19 cellular contexts compared by ENCODE assay signal in genomic region chr11:118524757-118525465, GRCh38. TPM values are rescaled to one million over a fixed set of nuclear protein-coding genes. Genes with fewer than 3 reads are reported as not detected.
DNase-seq lines count a peak whose midpoint lies in the region; ATAC-seq, FAIRE-seq and TF ChIP-seq lines count a peak whose summit lies in the region.
"Had no signal": no experiment of that assay in that cellular context is flagged by ENCODE, and none has a peak within 500 bp of the region (broad histone marks: within the 10 kb centered on the region; RNA-seq: fewer than 3 reads in every experiment).

No MANE protein-coding gene starts in this region.

- H3K4me3 Mint-ChIP-seq in dendritic cell treated with granulocyte-macrophage colony-stimulating factor and Interleukin-4, amounts not matched to agents 40 ng/mL and 50 ng/mL, for 4 days: peak overlapping the region; percentile 30
- H3K4me3 Mint-ChIP-seq: activated T-cell treated with anti-CD3 and anti-CD28 coated beads, Interleukin-2, amount 50 U/mL, for 72 hours had no signal

- WGBS in liver: 71% methylated on average over 6 of the region's 6 CpGs
- WGBS in HepG2 (ENCODE audit: low lambda C conversion rate): 92% methylated on average over 6 of the region's 6 CpGs

- TF ChIP-seq CTCF in liver (IDR thresholded peaks at IDR 0.05; ENCODE audit: low read depth, low read length, missing input control): no peak
- no peak for TF ChIP-seq CTCF in HepG2 (CRISPR knock-in tag; IDR thresholded peaks at IDR 0.05)

- DNase-seq in HepG2 (ENCODE audit: low spot score) (no peak), LHCN-M2 (ENCODE audit: low read depth) (peak; percentile 51), cerebellum (ENCODE audit: low spot score) (no peak)
- no peak for DNase-seq in stimulated activated CD4-positive, alpha-beta T cell treated with anti-CD3 and anti-CD28 coated beads, Interleukin-2, amount 100 ng/mL, for 48 hours
- DNase-seq: activated CD4-positive, alpha-beta T cell treated with anti-CD3 and anti-CD28 coated beads, Interleukin-2, amount 50 U/mL, for 1 hour; activated T-cell treated with anti-CD3 and anti-CD28 coated beads, Interleukin-2, amount 50 U/mL, for 72 hours; BE2C; foreskin keratinocyte; left lung; substantia nigra; T-helper 9 cell had no signal

- TF ChIP-seq RAD21 in liver (IDR thresholded peaks at IDR 0.05) (no peak), HepG2 (CRISPR knock-in tag; IDR thresholded peaks at IDR 0.05) (no peak)

- in situ Hi-C loops in HepG2 (cut with HindIII; ENCODE audit: extremely low pct_ligation_motif_present, low pct_unique_long_range_greater_than_20kb): no loop called here

- H3K27ac Mint-ChIP-seq in dendritic cell treated with granulocyte-macrophage colony-stimulating factor and Interleukin-4, amounts not matched to agents 40 ng/mL and 50 ng/mL, for 4 days: peak overlapping the region; percentile 58

- intact Hi-C loops in HepG2 (cut with micrococcal nuclease; ENCODE audit: unreplicated experiment): no loop called here
- intact Hi-C loops in dendritic cell treated with granulocyte-macrophage colony-stimulating factor and Interleukin-4, amounts not matched to agents 40 ng/mL and 50 ng/mL, for 4 days (cut with micrococcal nuclease): loop anchor here (2.0 kb wide), 1 partner anchor 42 kb away; no protein-coding TSS in a partner anchor

- H3K4me3 ChIP-seq in liver (ENCODE audit: low read depth in 1 of 3, low read length in 3 of 3) (no peak overlapping the region), HepG2 (replicated peaks in 1 of 3; ENCODE audit: insufficient read depth in 1 of 3, low read depth in 2 of 3, low read length in 3 of 3) (no peak overlapping the region)
- H3K4me3 ChIP-seq: cardiac muscle cell, left lung had no signal

- peaks cover 20 to 80% (median 68%) of the 10 kb centered on the region in 4 donors for H3K4me1 ChIP-seq in liver (ENCODE audit: control insufficient read depth in 4 of 4, insufficient read depth in 4 of 4, low read length in 3 of 4)
- peaks cover 28% of the 10 kb centered on the region for H3K4me1 ChIP-seq in HepG2 (ENCODE audit: insufficient read depth, low read length)
- H3K4me1 ChIP-seq: BE2C had no signal

- CTCF ChIA-PET in HepG2 (lab: Yijun Ruan, JAX; ENCODE audit: low intra/inter-chr PET ratio, low total read pairs): no interaction called here

- H2AFZ ChIP-seq in HepG2 (ENCODE audit: low read length): no peak overlapping the region

- no peak overlapping the region for H3K4me2 ChIP-seq in HepG2 (ENCODE audit: low read depth, low read length)

- TF ChIP-seq EP300 in HepG2 (IDR thresholded peaks at IDR 0.05; ENCODE audit: low read depth in 2 of 2, low read length in 2 of 2) (no peak), HepG2 (CRISPR knock-in tag; IDR thresholded peaks at IDR 0.05; ENCODE audit: borderline replicate concordance) (no peak)

- FAIRE-seq in HepG2 (lab: Jason Lieb, UNC): no peak
- FAIRE-seq: endometrium had no signal

- H3K9ac ChIP-seq in liver (ENCODE audit: low read depth in 1 of 2, low read length in 2 of 2) (no peak overlapping the region), HepG2 (ENCODE audit: insufficient read depth, low read depth, low read length) (no peak overlapping the region)

- H3K9me3 Mint-ChIP-seq in dendritic cell treated with granulocyte-macrophage colony-stimulating factor and Interleukin-4, amounts not matched to agents 40 ng/mL and 50 ng/mL, for 4 days: no peaks in the 10 kb centered on the region
- H3K9me3 Mint-ChIP-seq: activated T-cell treated with anti-CD3 and anti-CD28 coated beads, Interleukin-2, amount 50 U/mL, for 72 hours; neural crest cell had no signal

- peaks cover 54% of the 10 kb centered on the region for H3K36me3 Mint-ChIP-seq in dendritic cell treated with granulocyte-macrophage colony-stimulating factor and Interleukin-4, amounts not matched to agents 40 ng/mL and 50 ng/mL, for 4 days (ENCODE audit: low read depth)

- no peak for TF ChIP-seq POLR2A in HepG2 (IDR thresholded peaks at IDR 0.05; ENCODE audit: insufficient read depth in 1 of 2, low read depth in 2 of 2, low read length in 2 of 2)

- ATAC-seq in HepG2: no peak
- no peak for ATAC-seq in HG03432 (IDR thresholded peaks at IDR 0.05; ENCODE audit: unreplicated experiment)
- no peak for ATAC-seq in GM18498 (IDR thresholded peaks at IDR 0.05; ENCODE audit: unreplicated experiment)
- ATAC-seq: activated T-cell treated with anti-CD3 and anti-CD28 coated beads, Interleukin-2, amount 50 U/mL, for 72 hours; foreskin keratinocyte; left lung; Right ventricle myocardium inferior had no signal

- peaks cover 49% of the 10 kb centered on the region for H3K4me1 Mint-ChIP-seq in dendritic cell treated with granulocyte-macrophage colony-stimulating factor and Interleukin-4, amounts not matched to agents 40 ng/mL and 50 ng/mL, for 4 days (ENCODE audit: low read depth)

- H3K27me3 ChIP-seq in liver (ENCODE audit: control insufficient read depth in 4 of 4, insufficient read depth in 4 of 4, low read length in 3 of 4): no peaks in the 10 kb centered on the region
- H3K27me3 ChIP-seq in HepG2 (ENCODE audit: control insufficient read depth in 1 of 2, insufficient read depth in 2 of 2, low read length in 2 of 2): no peaks in the 10 kb centered on the region
- H3K27me3 ChIP-seq: BE2C, cardiac muscle cell, foreskin keratinocyte had no signal

- H3K27me3 Mint-ChIP-seq in dendritic cell treated with granulocyte-macrophage colony-stimulating factor and Interleukin-4, amounts not matched to agents 40 ng/mL and 50 ng/mL, for 4 days: peaks cover 16% of the 10 kb centered on the region

- H3K36me3 ChIP-seq in liver (ENCODE audit: control insufficient read depth in 4 of 4, insufficient read depth in 3 of 4, low read depth in 1 of 4, low read length in 3 of 4) (peaks cover 5 to 22% (median 14%) of the 10 kb centered on the region in 4 donors), HepG2 (replicated peaks in 1 of 2; ENCODE audit: control insufficient read depth in 1 of 2, insufficient read depth in 2 of 2, low read length in 2 of 2) (peaks cover 18 to 33% of the 10 kb centered on the region in 2 experiments)

- H3K79me2 ChIP-seq in HepG2 (ENCODE audit: insufficient read depth, low read length): no peaks in the 10 kb centered on the region

- H4K20me1 ChIP-seq in HepG2 (ENCODE audit: insufficient read depth, low read length): no peaks in the 10 kb centered on the region

- BruUV-seq in HepG2 (replicated peaks; lab: Mats Ljungman, UMichigan): no TSS peak

- POLR2A ChIA-PET in HepG2 (lab: Yijun Ruan, JAX): no interaction called here

- peak overlapping the region; percentile 38 to 45 for H3K27ac ChIP-seq in liver (ENCODE audit: low read depth in 1 of 2, low read length in 2 of 2)
- H3K27ac ChIP-seq in HepG2 (ENCODE audit: extremely low read length, insufficient read depth, low read length): no peak overlapping the region
- H3K27ac ChIP-seq: cardiac muscle cell, foreskin keratinocyte had no signal

- no peaks in the 10 kb centered on the region for H3K9me3 ChIP-seq in liver (ENCODE audit: control insufficient read depth in 4 of 4, low read length in 3 of 4)
- H3K9me3 ChIP-seq in HepG2 (ENCODE audit: low read length): no peaks in the 10 kb centered on the region
- H3K9me3 ChIP-seq: BE2C, left lung had no signal

RNA-seq across cellular contexts. Expression of gene TTC36, which starts 2.4 kb away (rescaled TPM):
- total RNA-seq in liver (10 to 100 TPM in 1 of 2 donors, 1 to 10 TPM in 1; 2.0 to 32.7 TPM), HepG2 (2016; rRNA removed; fragmentation: Illumina TruSeq; extraction: Trizol) (0.40 TPM in 1 of 2 replicates, not detected in the other), LHCN-M2 (2014; rRNA removed) (0.32 and 0.86 TPM in 2 replicates), cerebellum (1.5 TPM)
- polyA plus RNA-seq in liver (10 to 100 TPM; 36.9 to 66.1 TPM), HepG2 (2011; rRNA removed) (0.13 TPM in 1 of 2 replicates, not detected in the other)
- 0.62 and 1.2 TPM in 2 replicates for total RNA-seq in HepG2 (2016; cell fraction: cytosol; rRNA removed; fragmentation: Illumina TruSeq; extraction: Trizol; ENCODE audit: low read depth)
- total RNA-seq in HepG2 (2016; cell fraction: insoluble cytoplasmic fraction; rRNA removed; fragmentation: Illumina TruSeq; extraction: Trizol): 0.26 TPM in 1 of 2 replicates, not detected in the other
- total RNA-seq in HepG2 (2016; cell fraction: membrane; rRNA removed; fragmentation: Illumina TruSeq; extraction: Trizol): 0.45 TPM in 1 of 2 replicates, not detected in the other
- total RNA-seq in HepG2 (2016; cell fraction: nucleus; rRNA removed; fragmentation: Illumina TruSeq; extraction: Trizol): 0.47 and 0.84 TPM in 2 replicates
- 0.08 and 0.11 TPM in 2 replicates for polyA plus RNA-seq in HepG2 (2011; cell fraction: cytosol; rRNA removed)
- polyA plus RNA-seq in HepG2 (2011; cell fraction: nucleus; rRNA removed): 0.27 and 0.62 TPM in 2 replicates
- not detected in 2 replicates for polyA plus RNA-seq in HepG2 (2012)
- polyA plus RNA-seq in HepG2 (2016; cell fraction: cytosol; fragmentation: Illumina TruSeq; extraction: Trizol; ENCODE audit: low read depth): 0.28 and 0.53 TPM in 2 replicates
- polyA plus RNA-seq in HepG2 (2016; cell fraction: insoluble cytoplasmic fraction; fragmentation: Illumina TruSeq; extraction: Trizol; ENCODE audit: low read depth): 0.38 TPM in 1 of 2 replicates, not detected in the other
- 0.23 and 0.47 TPM in 2 replicates for polyA plus RNA-seq in HepG2 (2016; cell fraction: membrane; fragmentation: Illumina TruSeq; extraction: Trizol; ENCODE audit: low read depth)
- polyA plus RNA-seq in HepG2 (2016; cell fraction: nucleus; fragmentation: Illumina TruSeq; extraction: Trizol; ENCODE audit: insufficient read depth, low read depth): not detected in 2 replicates
- 0.24 TPM in 1 of 2 replicates, not detected in the other for polyA minus RNA-seq in HepG2 (2011; rRNA and poly(A)+ RNA removed; ENCODE audit: low replicate concordance)
- not detected in 2 replicates for polyA minus RNA-seq in HepG2 (2011; cell fraction: cytosol; rRNA and poly(A)+ RNA removed)
- 0.87 and 1.2 TPM in 2 replicates for polyA minus RNA-seq in HepG2 (2011; cell fraction: nucleus; rRNA and poly(A)+ RNA removed)
- polyA plus RNA-seq in LHCN-M2 (2012): 0.62 TPM
- total RNA-seq: foreskin keratinocyte had no signal
- polyA plus RNA-seq: foreskin keratinocyte had no signal

RNA-seq across cellular contexts. Expression of gene TMEM25, which starts 6.1 kb away (rescaled TPM):
- total RNA-seq in liver (10 to 100 TPM in 1 of 2 donors, 1 to 10 TPM in 1; 7.6 to 19.9 TPM), HepG2 (2016; rRNA removed; fragmentation: Illumina TruSeq; extraction: Trizol) (4.5 and 7.5 TPM in 2 replicates), LHCN-M2 (2014; rRNA removed) (4.6 and 14.1 TPM in 2 replicates), cerebellum (53.9 TPM)
- polyA plus RNA-seq in liver (1 to 10 TPM; 5.5 to 6.7 TPM), HepG2 (2011; rRNA removed) (17.2 and 23.4 TPM in 2 replicates)
- 6.2 and 7.2 TPM in 2 replicates for total RNA-seq in HepG2 (2016; cell fraction: cytosol; rRNA removed; fragmentation: Illumina TruSeq; extraction: Trizol; ENCODE audit: low read depth)
- total RNA-seq in HepG2 (2016; cell fraction: insoluble cytoplasmic fraction; rRNA removed; fragmentation: Illumina TruSeq; extraction: Trizol): 3.9 and 8.9 TPM in 2 replicates
- 8.9 and 11.8 TPM in 2 replicates for total RNA-seq in HepG2 (2016; cell fraction: membrane; rRNA removed; fragmentation: Illumina TruSeq; extraction: Trizol)
- total RNA-seq in HepG2 (2016; cell fraction: nucleus; rRNA removed; fragmentation: Illumina TruSeq; extraction: Trizol): 8.4 and 8.5 TPM in 2 replicates
- polyA plus RNA-seq in HepG2 (2011; cell fraction: cytosol; rRNA removed): 12.4 and 19.7 TPM in 2 replicates
- polyA plus RNA-seq in HepG2 (2011; cell fraction: nucleus; rRNA removed): 40.8 and 47.6 TPM in 2 replicates
- polyA plus RNA-seq in HepG2 (2012): 8.5 and 9.2 TPM in 2 replicates
- 6.8 and 8.7 TPM in 2 replicates for polyA plus RNA-seq in HepG2 (2016; cell fraction: cytosol; fragmentation: Illumina TruSeq; extraction: Trizol; ENCODE audit: low read depth)
- 4.6 and 5.1 TPM in 2 replicates for polyA plus RNA-seq in HepG2 (2016; cell fraction: insoluble cytoplasmic fraction; fragmentation: Illumina TruSeq; extraction: Trizol; ENCODE audit: low read depth)
- polyA plus RNA-seq in HepG2 (2016; cell fraction: membrane; fragmentation: Illumina TruSeq; extraction: Trizol; ENCODE audit: low read depth): 9.5 and 10.8 TPM in 2 replicates
- polyA plus RNA-seq in HepG2 (2016; cell fraction: nucleus; fragmentation: Illumina TruSeq; extraction: Trizol; ENCODE audit: insufficient read depth, low read depth): 20.9 and 21.2 TPM in 2 replicates
- 2.7 and 44.5 TPM in 2 replicates for polyA minus RNA-seq in HepG2 (2011; rRNA and poly(A)+ RNA removed; ENCODE audit: low replicate concordance)
- 6.7 and 7.2 TPM in 2 replicates for polyA minus RNA-seq in HepG2 (2011; cell fraction: cytosol; rRNA and poly(A)+ RNA removed)
- polyA minus RNA-seq in HepG2 (2011; cell fraction: nucleus; rRNA and poly(A)+ RNA removed): 20.9 and 25.5 TPM in 2 replicates
- 6.2 TPM for polyA plus RNA-seq in LHCN-M2 (2012)

RNA-seq across cellular contexts. Expression of gene IFT46, which starts 40.8 kb away (rescaled TPM):
- total RNA-seq in liver (1 to 10 TPM; 3.9 to 6.4 TPM), HepG2 (2016; rRNA removed; fragmentation: Illumina TruSeq; extraction: Trizol) (15.4 and 23.9 TPM in 2 replicates), LHCN-M2 (2014; rRNA removed) (47.0 and 75.3 TPM in 2 replicates), cerebellum (27.6 TPM)
- polyA plus RNA-seq in liver (1 to 10 TPM; 3.9 to 4.6 TPM), HepG2 (2011; rRNA removed) (9.3 and 9.8 TPM in 2 replicates)
- total RNA-seq in HepG2 (2016; cell fraction: cytosol; rRNA removed; fragmentation: Illumina TruSeq; extraction: Trizol; ENCODE audit: low read depth): 12.4 and 18.8 TPM in 2 replicates
- total RNA-seq in HepG2 (2016; cell fraction: insoluble cytoplasmic fraction; rRNA removed; fragmentation: Illumina TruSeq; extraction: Trizol): 14.7 and 23.4 TPM in 2 replicates
- 10.2 and 11.5 TPM in 2 replicates for total RNA-seq in HepG2 (2016; cell fraction: membrane; rRNA removed; fragmentation: Illumina TruSeq; extraction: Trizol)
- total RNA-seq in HepG2 (2016; cell fraction: nucleus; rRNA removed; fragmentation: Illumina TruSeq; extraction: Trizol): 7.4 and 8.0 TPM in 2 replicates
- 8.2 and 9.6 TPM in 2 replicates for polyA plus RNA-seq in HepG2 (2011; cell fraction: cytosol; rRNA removed)
- 3.4 and 5.1 TPM in 2 replicates for polyA plus RNA-seq in HepG2 (2011; cell fraction: nucleus; rRNA removed)
- polyA plus RNA-seq in HepG2 (2012): 5.8 and 8.4 TPM in 2 replicates
- polyA plus RNA-seq in HepG2 (2016; cell fraction: cytosol; fragmentation: Illumina TruSeq; extraction: Trizol; ENCODE audit: low read depth): 2.6 and 2.9 TPM in 2 replicates
- 20.5 and 21.3 TPM in 2 replicates for polyA plus RNA-seq in HepG2 (2016; cell fraction: insoluble cytoplasmic fraction; fragmentation: Illumina TruSeq; extraction: Trizol; ENCODE audit: low read depth)
- 5.9 TPM in 2 replicates for polyA plus RNA-seq in HepG2 (2016; cell fraction: membrane; fragmentation: Illumina TruSeq; extraction: Trizol; ENCODE audit: low read depth)
- polyA plus RNA-seq in HepG2 (2016; cell fraction: nucleus; fragmentation: Illumina TruSeq; extraction: Trizol; ENCODE audit: insufficient read depth, low read depth): 9.4 and 10.2 TPM in 2 replicates
- polyA minus RNA-seq in HepG2 (2011; rRNA and poly(A)+ RNA removed; ENCODE audit: low replicate concordance): 9.5 and 19.1 TPM in 2 replicates
- 5.0 and 5.8 TPM in 2 replicates for polyA minus RNA-seq in HepG2 (2011; cell fraction: cytosol; rRNA and poly(A)+ RNA removed)
- polyA minus RNA-seq in HepG2 (2011; cell fraction: nucleus; rRNA and poly(A)+ RNA removed): 4.4 and 6.0 TPM in 2 replicates
- 25.5 TPM for polyA plus RNA-seq in LHCN-M2 (2012)

RNA-seq across cellular contexts. Expression of gene ARCN1, which starts 47.3 kb away (rescaled TPM):
- 10 to 100 TPM; 40.1 to 95.4 TPM for total RNA-seq in liver
- polyA plus RNA-seq in liver: 10 to 100 TPM; 36.7 to 63.5 TPM
- 148 and 215 TPM in 2 replicates for total RNA-seq in HepG2 (2016; rRNA removed; fragmentation: Illumina TruSeq; extraction: Trizol)
- total RNA-seq in HepG2 (2016; cell fraction: cytosol; rRNA removed; fragmentation: Illumina TruSeq; extraction: Trizol; ENCODE audit: low read depth): 21.7 and 21.9 TPM in 2 replicates
- total RNA-seq in HepG2 (2016; cell fraction: insoluble cytoplasmic fraction; rRNA removed; fragmentation: Illumina TruSeq; extraction: Trizol): 143 and 206 TPM in 2 replicates
- total RNA-seq in HepG2 (2016; cell fraction: membrane; rRNA removed; fragmentation: Illumina TruSeq; extraction: Trizol): 62.1 and 63.9 TPM in 2 replicates
- total RNA-seq in HepG2 (2016; cell fraction: nucleus; rRNA removed; fragmentation: Illumina TruSeq; extraction: Trizol): 61.5 and 78.3 TPM in 2 replicates
- 143 and 200 TPM in 2 replicates for polyA plus RNA-seq in HepG2 (2011; rRNA removed)
- 147 and 192 TPM in 2 replicates for polyA plus RNA-seq in HepG2 (2011; cell fraction: cytosol; rRNA removed)
- polyA plus RNA-seq in HepG2 (2011; cell fraction: nucleus; rRNA removed): 33.6 and 35.8 TPM in 2 replicates
- polyA plus RNA-seq in HepG2 (2012): 80.9 and 111 TPM in 2 replicates
- polyA plus RNA-seq in HepG2 (2016; cell fraction: cytosol; fragmentation: Illumina TruSeq; extraction: Trizol; ENCODE audit: low read depth): 9.1 and 10.1 TPM in 2 replicates
- polyA plus RNA-seq in HepG2 (2016; cell fraction: insoluble cytoplasmic fraction; fragmentation: Illumina TruSeq; extraction: Trizol; ENCODE audit: low read depth): 221 and 222 TPM in 2 replicates
- 36.4 and 39.3 TPM in 2 replicates for polyA plus RNA-seq in HepG2 (2016; cell fraction: membrane; fragmentation: Illumina TruSeq; extraction: Trizol; ENCODE audit: low read depth)
- polyA plus RNA-seq in HepG2 (2016; cell fraction: nucleus; fragmentation: Illumina TruSeq; extraction: Trizol; ENCODE audit: insufficient read depth, low read depth): 95.2 and 101 TPM in 2 replicates
- 78.7 and 166 TPM in 2 replicates for polyA minus RNA-seq in HepG2 (2011; rRNA and poly(A)+ RNA removed; ENCODE audit: low replicate concordance)
- polyA minus RNA-seq in HepG2 (2011; cell fraction: cytosol; rRNA and poly(A)+ RNA removed): 105 and 121 TPM in 2 replicates
- polyA minus RNA-seq in HepG2 (2011; cell fraction: nucleus; rRNA and poly(A)+ RNA removed): 31.7 and 41.9 TPM in 2 replicates
- 149 and 156 TPM in 2 replicates for total RNA-seq in LHCN-M2 (2014; rRNA removed)
- 127 TPM for polyA plus RNA-seq in LHCN-M2 (2012)
- total RNA-seq in cerebellum: 54.4 TPM
